8 cellular contexts compared by ENCODE assay signal in the genomic region with DNA sequence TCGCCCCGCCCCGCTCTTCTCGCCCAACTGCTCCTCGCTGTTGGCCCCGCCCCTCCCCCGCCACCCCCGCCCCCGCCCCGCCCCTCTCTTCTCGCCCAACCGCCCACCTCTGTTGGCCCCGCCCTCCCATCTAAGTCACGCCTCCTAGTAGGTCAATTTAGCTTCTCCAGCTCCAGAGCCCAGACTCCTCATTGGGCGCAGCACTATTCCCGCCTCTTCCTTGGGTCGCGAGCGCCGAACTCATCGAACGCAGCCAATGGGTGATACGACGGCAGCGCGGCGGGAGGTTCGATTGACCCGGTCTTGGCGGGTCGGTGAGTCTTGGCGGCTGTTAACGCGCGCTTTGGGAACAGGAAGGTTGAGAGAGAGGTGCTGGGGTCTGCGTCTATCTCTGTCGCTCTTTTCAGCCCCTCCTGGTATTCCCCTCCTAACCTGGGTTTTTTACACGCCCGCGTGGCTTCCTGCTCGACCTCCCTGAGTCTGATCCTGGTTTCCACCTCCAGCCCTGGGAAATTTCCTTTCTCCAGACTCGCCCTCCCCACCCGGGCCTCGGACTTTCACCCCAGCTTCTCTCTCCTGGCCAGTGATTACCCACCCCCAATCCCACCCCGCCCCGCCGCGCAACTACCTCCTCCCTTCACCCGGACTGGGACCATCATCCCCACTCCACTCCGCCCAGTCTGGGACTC. TPM values are rescaled to one million over a fixed set of nuclear protein-coding genes. Genes with fewer than 3 reads are reported as not detected.
DNase-seq lines count a peak whose midpoint lies in the region; ATAC-seq, FAIRE-seq and TF ChIP-seq lines count a peak whose summit lies in the region.

RAD54L (plus strand) TSS at position 331 of the 689 bp plus-strand sequence. CDS start 643 bp downstream, outside the sequence.

- H3K23me2 ChIP-seq in H1 (ENCODE audit: low read depth, low read length) = peaks cover 9% of the 10 kb centered on the region; the same call in 1 of the 2 replicates

- 0 out of 2 replicates have a peak within 1 kb of the TSS, but pooled peaks have one; percentile 25 for H2BK15ac ChIP-seq in H1 (ENCODE audit: low read length)
- H2BK15ac ChIP-seq in mesenchymal stem cell (ENCODE audit: low read depth, poor library complexity, severe bottlenecking) = peak within 1 kb of the TSS; percentile 86

- no peaks in the 10 kb centered on the region for H3K27me3 ChIP-seq in H1 (replicated peaks in 1 of 4; ENCODE audit: control insufficient read depth in 3 of 4, extremely low read depth in 1 of 4, insufficient read depth in 3 of 4, low read length in 3 of 4)
- no peaks in the 10 kb centered on the region for H3K27me3 ChIP-seq in mesenchymal stem cell (ENCODE audit: control insufficient read depth in 1 of 2, insufficient read depth in 1 of 2, low read length in 2 of 2)

- no peak for TF ChIP-seq EP300 in H1 (IDR thresholded peaks at IDR 0.05; ENCODE audit: borderline replicate concordance in 1 of 2, low read depth in 2 of 2, low read length in 2 of 2)

- H2AFZ ChIP-seq in H1 (ENCODE audit: low read length) (peak within 1 kb of the TSS; percentile 99), mesenchymal stem cell (ENCODE audit: low read depth, low read length) (peak within 1 kb of the TSS; percentile 84)

- H2BK20ac ChIP-seq in H1 (ENCODE audit: low read length) = no peak within 1 kb of the TSS

- CTCF ChIA-PET in activated CD8-positive, alpha-beta memory T cell treated with anti-CD3 and anti-CD28 coated beads for 36 hours (lab: Charles Lee) = interaction anchor here (0.8 to 1.5 kb wide), 6 partner anchors 9 to 100 kb away, joined by 3 to 5 read pairs (median 3); partner anchors contain the start of genes LRRC41 and UQCRH
- CTCF ChIA-PET in H1 (lab: Charles Lee; ENCODE audit: partially characterized antibody) = interaction anchor here (1.2 to 4.6 kb wide), 4 partner anchors 13 to 35 kb away, joined by 3 to 55 read pairs (median 4); no protein-coding TSS in a partner anchor

- FAIRE-seq in HTR-8/SVneo (lab: Jason Lieb, UNC) = peak; percentile 81
- no peak for FAIRE-seq in H1 (lab: Jason Lieb, UNC)

- no peaks in the 10 kb centered on the region for H3K9me3 ChIP-seq in H1 (ENCODE audit: insufficient read depth in 2 of 2, low read depth in 1 of 2, low read length in 1 of 2)
- H3K9me3 ChIP-seq in mesenchymal stem cell (ENCODE audit: control insufficient read depth, low read length) = no peaks in the 10 kb centered on the region

- H2BK120ac ChIP-seq in H1 (replicated peaks; ENCODE audit: low read depth, low read length) (no peak within 1 kb of the TSS), mesenchymal stem cell (ENCODE audit: low read depth, low read length) (no peak within 1 kb of the TSS)

- peak; percentile 75 to 97 for TF ChIP-seq POLR2A in H1 (IDR thresholded peaks at IDR 0.05; ENCODE audit: control extremely low read depth in 1 of 2, low read depth in 2 of 2, low read length in 2 of 2)

- peak within 1 kb of the TSS; percentile 62; the same call in 1 of the 2 replicates for H2BK12ac ChIP-seq in H1 (ENCODE audit: low read depth, low read length)
- no peak within 1 kb of the TSS for H2BK12ac ChIP-seq in mesenchymal stem cell (ENCODE audit: low read length in 2 of 2)

- TF ChIP-seq RAD21 in H1 (IDR thresholded peaks at IDR 0.05 in 1 of 2, conservative IDR thresholded peaks at IDR 0.05 in 1 of 2; ENCODE audit: low read depth in 2 of 2, low read length in 2 of 2) = no peak

- H3K4ac ChIP-seq in H1 (replicated peaks; ENCODE audit: insufficient read length, low read depth, low read length) = no peak within 1 kb of the TSS
- peak within 1 kb of the TSS in 1 of 2 experiments; percentile 45 for H3K4ac ChIP-seq in mesenchymal stem cell (ENCODE audit: low read depth in 1 of 2, low read length in 2 of 2)

- peak within 1 kb of the TSS; percentile 55 for H3K18ac ChIP-seq in H1 (ENCODE audit: extremely low read depth, low read length)
- H3K18ac ChIP-seq in mesenchymal stem cell (ENCODE audit: low read depth in 1 of 2, low read length in 2 of 2) = no peak within 1 kb of the TSS

- peak; percentile 88 for ATAC-seq in GM21367 (IDR thresholded peaks at IDR 0.05; ENCODE audit: unreplicated experiment)

- 0% methylated on average over 27 of the region's 50 CpGs; no CpG with 5 or more reads in 1 of the 2 experiments for WGBS in H1 (ENCODE audit: extremely low coverage in 1 of 2, insufficient coverage in 1 of 2, insufficient read length in 1 of 2, insufficient replicate concordance in 2 of 2, low coverage in 1 of 2, low lambda C conversion rate in 2 of 2, missing lambda C conversion rate in 1 of 2), 2 experiments
- under 1% methylated on average over 33 of the region's 50 CpGs for WGBS in mesenchymal stem cell

- peaks cover 2 to 6% of the 10 kb centered on the region in 2 experiments for H4K20me1 ChIP-seq in H1 (replicated peaks in 1 of 2; ENCODE audit: control insufficient read depth in 1 of 2, insufficient read depth in 2 of 2, low read length in 2 of 2)

- peak within 1 kb of the TSS; percentile 87 to 94 (median 92) for H3K4me3 ChIP-seq in H1 (ENCODE audit: extremely low read depth in 1 of 4, insufficient read depth in 2 of 4, low read depth in 3 of 4, low read length in 4 of 4)
- H3K4me3 ChIP-seq in mesenchymal stem cell (ENCODE audit: insufficient read depth in 1 of 2, low read depth in 1 of 2, low read length in 2 of 2) = peak within 1 kb of the TSS; percentile 68 to 97

- POLR2A ChIA-PET in activated CD8-positive, alpha-beta memory T cell treated with anti-CD3 and anti-CD28 coated beads for 36 hours (lab: Charles Lee) = interaction anchor here (0.7 to 1.6 kb wide), 2 partner anchors 10 to 56 kb away, joined by 3 to 12 read pairs; partner anchors contain the start of genes LRRC41 and UQCRH
- POLR2A ChIA-PET in H1 (lab: Charles Lee; ENCODE audit: partially characterized antibody) = interaction anchor here (0.7 to 10.6 kb wide), 23 partner anchors 9 to 213 kb away, joined by 3 to 100 read pairs (median 4); partner anchors contain the start of genes LRRC41, LURAP1, PIK3R3 and UQCRH

- H3K14ac ChIP-seq in H1 (ENCODE audit: insufficient read length) = no peak within 1 kb of the TSS
- H3K14ac ChIP-seq in mesenchymal stem cell (ENCODE audit: low read length in 2 of 2) = no peak within 1 kb of the TSS

- H3K36me3 ChIP-seq in H1 (ENCODE audit: control insufficient read depth in 2 of 4, insufficient read depth in 4 of 4, low read length in 3 of 4) (peaks cover 13 to 33% (median 26%) of the 10 kb centered on the region in 4 experiments), mesenchymal stem cell (ENCODE audit: control insufficient read depth in 1 of 2, insufficient read depth in 2 of 2, low read depth in 1 of 2, low read length in 2 of 2) (peaks cover 0 to 7% of the 10 kb centered on the region in 2 experiments)

- H3K9ac ChIP-seq in H1 (replicated peaks in 1 of 4; ENCODE audit: extremely low read depth in 1 of 4, low read depth in 3 of 4, low read length in 3 of 4) (peak within 1 kb of the TSS; percentile 91 to 99 (median 94)), mesenchymal stem cell (ENCODE audit: low read length) (peak within 1 kb of the TSS; percentile 96)

- H3K4me1 ChIP-seq in H1 (replicated peaks in 1 of 4; ENCODE audit: control insufficient read depth in 3 of 4, insufficient read depth in 4 of 4, low read length in 3 of 4) = peaks cover 4 to 15% (median 5%) of the 10 kb centered on the region in 4 experiments; a peak in 5 of 7 replicates
- peaks cover 13% of the 10 kb centered on the region for H3K4me1 ChIP-seq in mesenchymal stem cell (ENCODE audit: control insufficient read depth, insufficient read depth, low read depth, low read length)

- peak within 1 kb of the TSS; percentile 84 for H2BK5ac ChIP-seq in H1 (ENCODE audit: low read depth, low read length)
- no peak within 1 kb of the TSS for H2BK5ac ChIP-seq in mesenchymal stem cell (ENCODE audit: low read depth, low read length, poor library complexity, severe bottlenecking)

- DNase-seq in COLO829 (ENCODE audit: low spot score) = peak; percentile 100
- peak; percentile 97 for DNase-seq in HTR-8/SVneo (ENCODE audit: insufficient read length, low spot score)
- DNase-seq in NOMO-1 treated with DMSO at 0.1 percent for 48 hours (lab: John Stamatoyannopoulos, UW; ENCODE audit: unreplicated experiment) = peak; percentile 99
- DNase-seq in H1 (ENCODE audit: low read depth in 1 of 2, low spot score in 2 of 2) = peak; percentile 96 to 98
- peak; percentile 99 for DNase-seq in mesenchymal stem cell
- DNase-seq in stimulated activated CD8-positive, alpha-beta memory T cell treated with anti-CD3 and anti-CD28 coated beads, Interleukin-12 subunit alpha, Interleukin-12 subunit beta, amount 100 ng/mL, for 24 hours (ENCODE audit: extremely low read depth) = peak; percentile 94

- H4K8ac ChIP-seq in H1 (ENCODE audit: extremely low read depth, insufficient read depth, low read length) (peak within 1 kb of the TSS; percentile 96; the same call in 1 of the 2 replicates), mesenchymal stem cell (ENCODE audit: low read length) (no peak within 1 kb of the TSS)

- H2AK5ac ChIP-seq in H1 (ENCODE audit: low read depth, low read length) (no peak within 1 kb of the TSS; the same call in 1 of the 2 replicates), mesenchymal stem cell (ENCODE audit: low read length, severe bottlenecking) (no peak within 1 kb of the TSS)

- H4K5ac ChIP-seq in H1 (ENCODE audit: insufficient read length, low read depth, low read length) = peak within 1 kb of the TSS; percentile 80

- H3K4me2 ChIP-seq in H1 (ENCODE audit: insufficient read depth in 1 of 2, low read depth in 2 of 2, low read length in 2 of 2) (peak within 1 kb of the TSS; percentile 84 to 99), mesenchymal stem cell (ENCODE audit: low read length, poor library complexity, severe bottlenecking) (peak within 1 kb of the TSS; percentile 85)

- no peak for TF ChIP-seq CTCF in H1 (IDR thresholded peaks at IDR 0.05; ENCODE audit: control extremely low read depth in 1 of 3, insufficient read depth in 1 of 3, low read depth in 1 of 3, low read length in 3 of 3)

- H3K23ac ChIP-seq in H1 (ENCODE audit: insufficient read length) (no peak within 1 kb of the TSS), mesenchymal stem cell (ENCODE audit: low read length in 2 of 2) (no peak within 1 kb of the TSS)

- H3K79me1 ChIP-seq in H1 (ENCODE audit: low read depth, low read length) (peaks cover 10% of the 10 kb centered on the region; the same call in 1 of the 2 replicates), mesenchymal stem cell (replicated peaks; ENCODE audit: low read length, poor library complexity, severe bottlenecking) (peaks cover 20% of the 10 kb centered on the region)

- peaks cover 3 to 22% of the 10 kb centered on the region in 2 experiments for H3K79me2 ChIP-seq in H1 (ENCODE audit: control insufficient read depth in 1 of 2, insufficient read depth in 2 of 2, low read length in 2 of 2)

- H3K56ac ChIP-seq in H1 (replicated peaks; ENCODE audit: insufficient read length, low read depth, low read length) = peak within 1 kb of the TSS; percentile 95

- H3K27ac ChIP-seq in H1 (ENCODE audit: low read depth, low read length) (peak within 1 kb of the TSS; percentile 94), mesenchymal stem cell (ENCODE audit: low read length, poor library complexity, severe bottlenecking) (peak within 1 kb of the TSS; percentile 17)

- H4K91ac ChIP-seq in H1 (replicated peaks; ENCODE audit: insufficient read length, low read length) (peak within 1 kb of the TSS; percentile 70), mesenchymal stem cell (ENCODE audit: low read length) (no peak within 1 kb of the TSS)

RNA-seq across cellular contexts. Expression of gene RAD54L, which starts in this region (rescaled TPM):
- 10 to 100 TPM; 60.9 to 63.1 TPM for total RNA-seq in activated CD8-positive, alpha-beta memory T cell treated with anti-CD3 and anti-CD28 coated beads for 36 hours
- 47.9 and 50.3 TPM in 2 replicates for total RNA-seq in H1 (2021; fragmentation: NEBNext Ultra II Directional; extraction: Animal tissue kit (Norgen Biotek cat#: 25700))
- 42.4 and 43.5 TPM in 2 replicates for polyA plus RNA-seq in H1 (2011; rRNA removed)
- 29.6 TPM for polyA plus RNA-seq in H1 (2011; cell fraction: cytosol; rRNA removed)
- 74.0 TPM for polyA plus RNA-seq in H1 (2011; cell fraction: nucleus; rRNA removed)
- polyA plus RNA-seq in H1 (2012, experiment 1 of 2) = 35.3 to 52.0 TPM (median 47.8 TPM) in 4 replicates
- 25.3 TPM for polyA plus RNA-seq in H1 (2012, experiment 2 of 2)
- 18.8 TPM for polyA plus RNA-seq in H1 (2013, experiment 1 of 2)
- polyA plus RNA-seq in H1 (2013, experiment 2 of 2) = 19.3 TPM
- 45.8 and 56.7 TPM in 2 replicates for polyA minus RNA-seq in H1 (2011; rRNA and poly(A)+ RNA removed)
- polyA minus RNA-seq in H1 (2011; cell fraction: cytosol; rRNA and poly(A)+ RNA removed) = 32.2 TPM
- 32.2 TPM for polyA minus RNA-seq in H1 (2011; cell fraction: nucleus; rRNA and poly(A)+ RNA removed)
- 1.2 TPM for polyA plus RNA-seq in mesenchymal stem cell (2013, experiment 1 of 2)
- 1.1 TPM for polyA plus RNA-seq in mesenchymal stem cell (2013, experiment 2 of 2)

Comparison
In these comparisons a context has a peak if more than half of its experiments do, and no peak if none do; other contexts are left out.
1. Peak in every context shown above with its lines: DNase-seq, ATAC-seq, H3K4me3 ChIP-seq and H3K27ac ChIP-seq.